8 cellular contexts compared by ENCODE assay signal in the genomic region with DNA sequence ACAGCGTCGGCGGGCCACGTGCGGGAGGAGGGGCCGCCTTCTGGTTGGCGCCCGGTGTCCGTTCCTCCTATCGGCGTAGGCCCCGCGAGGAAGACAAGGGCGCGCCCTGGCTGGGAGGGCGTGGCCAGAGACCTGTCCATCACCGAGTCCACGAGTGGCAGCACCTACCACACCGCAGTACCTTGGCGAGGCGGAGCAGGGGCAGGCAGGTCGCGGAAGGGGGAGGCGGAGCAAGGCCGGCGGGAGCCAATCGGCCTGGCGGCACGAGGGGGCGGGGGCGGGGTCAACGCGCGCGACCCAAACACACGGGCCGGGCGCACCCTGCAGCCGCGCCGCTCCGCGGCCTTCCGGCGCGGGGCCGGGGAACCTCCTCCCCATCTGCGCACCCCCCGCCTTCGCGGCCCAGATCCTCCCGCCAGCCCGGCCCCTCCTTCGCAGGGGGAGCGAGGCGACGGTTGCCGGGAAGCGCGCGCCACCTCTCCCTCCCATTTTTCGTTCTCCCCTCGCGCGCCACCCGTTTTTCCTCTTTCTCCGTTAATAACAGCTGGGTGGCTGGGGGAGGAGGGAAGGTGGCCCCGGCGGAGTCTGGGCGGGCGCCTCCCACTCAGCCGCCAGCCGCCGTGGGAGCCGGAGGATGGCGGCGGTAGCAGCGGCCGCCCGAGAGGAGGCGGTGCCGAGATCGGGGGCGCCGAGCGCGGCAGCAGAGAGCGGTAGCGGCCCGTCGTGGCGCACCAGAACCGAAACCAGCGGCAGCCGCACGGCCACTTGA. TPM values are rescaled to one million over a fixed set of nuclear protein-coding genes. Genes with fewer than 3 reads are reported as not detected.
DNase-seq lines count a peak whose midpoint lies in the region; ATAC-seq and TF ChIP-seq lines count a peak whose summit lies in the region.

A gene (plus strand): TSS at position 300 of the 769 bp plus-strand sequence. CDS start 761 bp downstream, outside the sequence.

- TF ChIP-seq POLR2A in GM15510 (IDR thresholded peaks at IDR 0.05; ENCODE audit: borderline replicate concordance, extremely low read depth, insufficient read length) (peak; percentile 34), uterus (IDR thresholded peaks at IDR 0.05) (peak; percentile 76 to 77)

- H3K27ac ChIP-seq in angular gyrus (ENCODE audit: low read depth, low read length): peak within 1 kb of the TSS; percentile 70
- H3K27ac ChIP-seq in right atrium auricular region: peak within 1 kb of the TSS; percentile 88 to 98
- peak within 1 kb of the TSS; percentile 98 to 99 for H3K27ac ChIP-seq in uterus

- H3K4me1 Mint-ChIP-seq in T-helper 1 cell treated with Interleukin-12 subunit alpha and Interleukin-12 subunit beta and Interleukin-4 antibody, amounts not matched to agents 30 μg/mL and 1 μg/mL, for 36 hours (ENCODE audit: low read depth): peaks cover 42% of the 10 kb centered on the region

- H3K4me1 ChIP-seq in right atrium auricular region: peaks cover 0 to 32% of the 10 kb centered on the region in 2 donors
- peaks cover 0 to 4% of the 10 kb centered on the region in 2 donors for H3K4me1 ChIP-seq in uterus

- H3K27me3 ChIP-seq in right atrium auricular region (no peaks in the 10 kb centered on the region), uterus (no peaks in the 10 kb centered on the region)

- TF ChIP-seq CTCF in right atrium auricular region (IDR thresholded peaks at IDR 0.05) (peak; percentile 27 to 69), uterus (IDR thresholded peaks at IDR 0.05) (peak; percentile 25 to 71 (median 54))

- H3K4me3 ChIP-seq in right atrium auricular region: peak within 1 kb of the TSS; percentile 71 to 85
- peak within 1 kb of the TSS; percentile 91 to 97 for H3K4me3 ChIP-seq in uterus

- H3K27me3 Mint-ChIP-seq in T-helper 1 cell treated with Interleukin-12 subunit alpha and Interleukin-12 subunit beta and Interleukin-4 antibody, amounts not matched to agents 30 μg/mL and 1 μg/mL, for 36 hours (ENCODE audit: low read depth): no peaks in the 10 kb centered on the region

- DNase-seq in NCI-H1694 (lab: John Stamatoyannopoulos, UW) (peak; percentile 98), right atrium auricular region (ENCODE audit: low spot score) (peak; percentile 99), pulmonary artery endothelial cell (ENCODE audit: low read depth, low spot score) (peak; percentile 97), uterus (peak; percentile 98 to 99)

- H3K36me3 ChIP-seq in right atrium auricular region: no peaks in the 10 kb centered on the region
- H3K36me3 ChIP-seq in uterus: no peaks in the 10 kb centered on the region

- intact Hi-C loops in uterus (cut with DNase I; ENCODE audit: low total_unique reads): loop anchor here (5.0 kb wide), 1 partner anchor 128 kb away; no protein-coding TSS in a partner anchor

- peaks cover 20% of the 10 kb centered on the region for H3K36me3 Mint-ChIP-seq in T-helper 1 cell treated with Interleukin-12 subunit alpha and Interleukin-12 subunit beta and Interleukin-4 antibody, amounts not matched to agents 30 μg/mL and 1 μg/mL, for 36 hours (ENCODE audit: low read depth)

- peak; percentile 87 for ATAC-seq in HG02885 (IDR thresholded peaks at IDR 0.05; ENCODE audit: poor library complexity, unreplicated experiment)

- H3K4me3 Mint-ChIP-seq in T-helper 1 cell treated with Interleukin-12 subunit alpha and Interleukin-12 subunit beta and Interleukin-4 antibody, amounts not matched to agents 30 μg/mL and 1 μg/mL, for 36 hours: peak within 1 kb of the TSS; percentile 83

- H3K27ac Mint-ChIP-seq in T-helper 1 cell treated with Interleukin-12 subunit alpha and Interleukin-12 subunit beta and Interleukin-4 antibody, amounts not matched to agents 30 μg/mL and 1 μg/mL, for 36 hours: peak within 1 kb of the TSS; percentile 89

- peaks cover 9% of the 10 kb centered on the region for H3K9me3 Mint-ChIP-seq in T-helper 1 cell treated with Interleukin-12 subunit alpha and Interleukin-12 subunit beta and Interleukin-4 antibody, amounts not matched to agents 30 μg/mL and 1 μg/mL, for 36 hours

- H3K9me3 ChIP-seq in right atrium auricular region: no peaks in the 10 kb centered on the region
- H3K9me3 ChIP-seq in uterus: no peaks in the 10 kb centered on the region

RNA-seq across cellular contexts. Expression of the gene that starts here (rescaled TPM):
- 1 to 10 TPM; 7.6 to 9.7 TPM for total RNA-seq in right atrium auricular region
- total RNA-seq in pulmonary artery endothelial cell: 4.9 and 8.9 TPM in 2 replicates
- total RNA-seq in uterus: 10 to 100 TPM; 22.0 to 40.6 (median 27.3) TPM

Comparison
In these comparisons a context has a peak if more than half of its experiments do, and no peak if none do; other contexts are left out.
1. Peak in every context shown above with its lines: DNase-seq, ATAC-seq, H3K4me3 ChIP-seq and H3K27ac ChIP-seq.